Comparison of ENCODE assay signal across 1 cellular context in the genomic region with DNA sequence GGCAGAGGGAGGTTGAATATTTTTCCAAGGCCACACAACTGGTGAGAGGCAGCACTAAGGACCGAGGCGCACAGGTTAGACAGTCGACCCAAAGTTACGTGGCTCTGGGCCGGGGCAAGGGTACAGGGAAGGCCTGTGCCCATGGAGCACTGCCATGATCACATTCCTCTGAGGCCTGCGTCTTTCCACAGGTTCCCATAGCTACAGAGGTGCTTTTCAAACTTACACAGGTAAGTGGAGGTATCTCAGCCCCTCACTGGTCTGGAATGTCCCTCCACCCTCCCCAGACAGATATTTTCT.
TF ChIP-seq lines count a peak whose summit lies in the region.

No MANE protein-coding gene starts in this region.

TF ChIP-seq in GM23338, 12 proteins besides CTCF, POLR2A, EP300 and RAD21 (continued from another document):
- TF ChIP-seq, protein P1, sequence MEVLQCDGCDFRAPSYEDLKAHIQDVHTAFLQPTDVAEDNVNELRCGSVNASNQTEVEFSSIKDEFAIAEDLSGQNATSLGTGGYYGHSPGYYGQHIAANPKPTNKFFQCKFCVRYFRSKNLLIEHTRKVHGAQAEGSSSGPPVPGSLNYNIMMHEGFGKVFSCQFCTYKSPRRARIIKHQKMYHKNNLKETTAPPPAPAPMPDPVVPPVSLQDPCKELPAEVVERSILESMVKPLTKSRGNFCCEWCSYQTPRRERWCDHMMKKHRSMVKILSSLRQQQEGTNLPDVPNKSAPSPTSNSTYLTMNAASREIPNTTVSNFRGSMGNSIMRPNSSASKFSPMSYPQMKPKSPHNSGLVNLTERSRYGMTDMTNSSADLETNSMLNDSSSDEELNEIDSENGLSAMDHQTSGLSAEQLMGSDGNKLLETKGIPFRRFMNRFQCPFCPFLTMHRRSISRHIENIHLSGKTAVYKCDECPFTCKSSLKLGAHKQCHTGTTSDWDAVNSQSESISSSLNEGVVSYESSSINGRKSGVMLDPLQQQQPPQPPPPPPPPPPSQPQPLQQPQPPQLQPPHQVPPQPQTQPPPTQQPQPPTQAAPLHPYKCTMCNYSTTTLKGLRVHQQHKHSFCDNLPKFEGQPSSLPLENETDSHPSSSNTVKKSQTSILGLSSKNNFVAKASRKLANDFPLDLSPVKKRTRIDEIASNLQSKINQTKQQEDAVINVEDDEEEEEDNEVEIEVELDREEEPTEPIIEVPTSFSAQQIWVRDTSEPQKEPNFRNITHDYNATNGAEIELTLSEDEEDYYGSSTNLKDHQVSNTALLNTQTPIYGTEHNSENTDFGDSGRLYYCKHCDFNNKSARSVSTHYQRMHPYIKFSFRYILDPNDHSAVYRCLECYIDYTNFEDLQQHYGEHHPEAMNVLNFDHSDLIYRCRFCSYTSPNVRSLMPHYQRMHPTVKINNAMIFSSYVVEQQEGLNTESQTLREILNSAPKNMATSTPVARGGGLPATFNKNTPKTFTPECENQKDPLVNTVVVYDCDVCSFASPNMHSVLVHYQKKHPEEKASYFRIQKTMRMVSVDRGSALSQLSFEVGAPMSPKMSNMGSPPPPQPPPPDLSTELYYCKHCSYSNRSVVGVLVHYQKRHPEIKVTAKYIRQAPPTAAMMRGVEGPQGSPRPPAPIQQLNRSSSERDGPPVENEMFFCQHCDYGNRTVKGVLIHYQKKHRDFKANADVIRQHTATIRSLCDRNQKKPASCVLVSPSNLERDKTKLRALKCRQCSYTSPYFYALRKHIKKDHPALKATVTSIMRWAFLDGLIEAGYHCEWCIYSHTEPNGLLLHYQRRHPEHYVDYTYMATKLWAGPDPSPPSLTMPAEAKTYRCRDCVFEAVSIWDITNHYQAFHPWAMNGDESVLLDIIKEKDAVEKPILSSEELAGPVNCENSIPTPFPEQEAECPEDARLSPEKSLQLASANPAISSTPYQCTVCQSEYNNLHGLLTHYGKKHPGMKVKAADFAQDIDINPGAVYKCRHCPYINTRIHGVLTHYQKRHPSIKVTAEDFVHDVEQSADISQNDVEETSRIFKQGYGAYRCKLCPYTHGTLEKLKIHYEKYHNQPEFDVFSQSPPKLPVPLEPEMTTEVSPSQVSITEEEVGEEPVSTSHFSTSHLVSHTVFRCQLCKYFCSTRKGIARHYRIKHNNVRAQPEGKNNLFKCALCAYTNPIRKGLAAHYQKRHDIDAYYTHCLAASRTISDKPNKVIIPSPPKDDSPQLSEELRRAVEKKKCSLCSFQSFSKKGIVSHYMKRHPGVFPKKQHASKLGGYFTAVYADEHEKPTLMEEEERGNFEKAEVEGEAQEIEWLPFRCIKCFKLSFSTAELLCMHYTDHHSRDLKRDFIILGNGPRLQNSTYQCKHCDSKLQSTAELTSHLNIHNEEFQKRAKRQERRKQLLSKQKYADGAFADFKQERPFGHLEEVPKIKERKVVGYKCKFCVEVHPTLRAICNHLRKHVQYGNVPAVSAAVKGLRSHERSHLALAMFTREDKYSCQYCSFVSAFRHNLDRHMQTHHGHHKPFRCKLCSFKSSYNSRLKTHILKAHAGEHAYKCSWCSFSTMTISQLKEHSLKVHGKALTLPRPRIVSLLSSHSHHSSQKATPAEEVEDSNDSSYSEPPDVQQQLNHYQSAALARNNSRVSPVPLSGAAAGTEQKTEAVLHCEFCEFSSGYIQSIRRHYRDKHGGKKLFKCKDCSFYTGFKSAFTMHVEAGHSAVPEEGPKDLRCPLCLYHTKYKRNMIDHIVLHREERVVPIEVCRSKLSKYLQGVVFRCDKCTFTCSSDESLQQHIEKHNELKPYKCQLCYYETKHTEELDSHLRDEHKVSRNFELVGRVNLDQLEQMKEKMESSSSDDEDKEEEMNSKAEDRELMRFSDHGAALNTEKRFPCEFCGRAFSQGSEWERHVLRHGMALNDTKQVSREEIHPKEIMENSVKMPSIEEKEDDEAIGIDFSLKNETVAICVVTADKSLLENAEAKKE (CRISPR knock-in tag; IDR thresholded peaks at IDR 0.05), result no peak
- TF ChIP-seq ZNF331 (CRISPR knock-in tag; IDR thresholded peaks at IDR 0.05; ENCODE audit: low read depth), result no peak
- no peak for TF ChIP-seq EZH2phosphoT487 (IDR thresholded peaks at IDR 0.05; ENCODE audit: unreplicated experiment)
- no peak for TF ChIP-seq JUNB (IDR thresholded peaks at IDR 0.05; ENCODE audit: unreplicated experiment)
- no peak for TF ChIP-seq NANOG (IDR thresholded peaks at IDR 0.05; ENCODE audit: borderline replicate concordance)
- TF ChIP-seq CREB1 (CRISPR knock-in tag; IDR thresholded peaks at IDR 0.05; ENCODE audit: low read depth), result no peak
